Comparison of ENCODE assay signal across 11 cellular contexts in genomic region chr9:89923961-89924504, GRCh38.
DNase-seq lines count a peak whose midpoint lies in the region; ATAC-seq, FAIRE-seq and TF ChIP-seq lines count a peak whose summit lies in the region.
"Had no signal": no experiment of that assay in that cellular context is flagged by ENCODE, and none has a peak within 500 bp of the region (broad histone marks: within the 10 kb centered on the region; RNA-seq: fewer than 3 reads in every experiment).

No MANE protein-coding gene starts in this region.

- H3K4me1 Mint-ChIP-seq in CD4-positive, alpha-beta memory T cell, result peaks cover 6 to 15% (median 8%) of the 10 kb centered on the region in 4 donors

- intact Hi-C loops in CD4-positive, alpha-beta memory T cell (cut with micrococcal nuclease), result loop anchor here (1.0 kb wide), 2 partner anchors 321 to 326 kb away; no protein-coding TSS in a partner anchor
- intact Hi-C loops in GM12878 (cut with micrococcal nuclease; ENCODE audit: unreplicated experiment), result no loop called here
- intact Hi-C loops in dorsolateral prefrontal cortex (cut with DNase I), result no loop called here

- CTCF ChIA-PET in CD4-positive, alpha-beta memory T cell (lab: Charles Lee; ENCODE audit: partially characterized antibody), result interaction anchor here (0.7 to 9.5 kb wide), 10 partner anchors 13 to 329 kb away, joined by 3 to 107 read pairs (median 4); partner anchors contain the start of gene GADD45G
- CTCF ChIA-PET in GM12878 (lab: Yijun Ruan, JAX), result interaction anchor here (0.7 to 1.9 kb wide), 4 partner anchors 10 to 326 kb away, joined by 3 to 12 read pairs (median 4); no protein-coding TSS in a partner anchor

- H3K27me3 ChIP-seq in CD4-positive, alpha-beta memory T cell (ENCODE audit: insufficient read depth, low read length), result no peaks in the 10 kb centered on the region
- H3K27me3 ChIP-seq in SJCRH30 (no peaks in the 10 kb centered on the region), GM12878 (replicated peaks in 1 of 2; ENCODE audit: control insufficient read depth in 2 of 2, insufficient read depth in 2 of 2, low read length in 1 of 2) (peaks cover 1 to 4% of the 10 kb centered on the region in 2 experiments; a peak in 3 of 4 replicates), dorsolateral prefrontal cortex (peaks cover 0 to 4% (median 0%) of the 10 kb centered on the region in 45 donors)

- no peak overlapping the region for H3K4me3 ChIP-seq in CD4-positive, alpha-beta memory T cell (ENCODE audit: low read length in 2 of 2)
- 0 out of 2 replicates have a peak overlapping the region, but pooled peaks have one; percentile 9 for H3K4me3 ChIP-seq in SJCRH30
- no peak overlapping the region for H3K4me3 ChIP-seq in GM12878
- no peak overlapping the region for H3K4me3 ChIP-seq in dorsolateral prefrontal cortex

- SMC1A ChIA-PET in GM12878 (lab: Charles Lee; ENCODE audit: uncharacterized antibody, unreplicated experiment), result interaction anchor here (1.3 to 2.1 kb wide), 4 partner anchors 176 to 330 kb away, joined by 3 to 6 read pairs (median 4); no protein-coding TSS in a partner anchor

- POLR2A ChIA-PET in CD4-positive, alpha-beta memory T cell (lab: Charles Lee; ENCODE audit: partially characterized antibody), result interaction anchor here (1.7 kb wide), 1 partner anchor 321 kb away, joined by 5 read pairs; no protein-coding TSS in a partner anchor
- POLR2A ChIA-PET in GM12878 (lab: Charles Lee), result no interaction called here

- no peaks in the 10 kb centered on the region for H4K20me1 ChIP-seq in GM12878 (ENCODE audit: control insufficient read depth, insufficient read depth)

- no TSS peak for BruUV-seq in GM12878 (replicated peaks; lab: Mats Ljungman, UMichigan)

- peak overlapping the region in 4 of 8 donors; percentile 6 to 76 (median 22) for H3K4me3 Mint-ChIP-seq in CD4-positive, alpha-beta memory T cell
- H3K4me3 Mint-ChIP-seq: T-cell had no signal

- H3K4me2 ChIP-seq in GM12878 (ENCODE audit: control insufficient read depth, insufficient read depth), result no peak overlapping the region

- ATAC-seq in GM12878, result no peak
- no peak for ATAC-seq in GM21381 (IDR thresholded peaks at IDR 0.05; ENCODE audit: unreplicated experiment)

- FAIRE-seq in GM12878 (lab: Jason Lieb, UNC), result no peak
- FAIRE-seq: G401.6 had no signal

- in situ Hi-C loops in GM12878 (cut with MboI), result no loop called here

- TF ChIP-seq RAD21 in GM12878 (IDR thresholded peaks at IDR 0.05; ENCODE audit: insufficient read depth, low read depth, low read length), result peak; percentile 29; the same call in 1 of the 2 replicates

- no peak for TF ChIP-seq EP300 in GM12878 (IDR thresholded peaks at IDR 0.05; ENCODE audit: borderline replicate concordance in 1 of 2, control insufficient read depth in 1 of 2, low read depth in 2 of 2, low read length in 2 of 2)

- RAD21 ChIA-PET in GM12878 (lab: Charles Lee; ENCODE audit: unreplicated experiment), result interaction anchor here (1.0 to 1.9 kb wide), 4 partner anchors 181 to 326 kb away, joined by 3 to 10 read pairs (median 4); no protein-coding TSS in a partner anchor

- TF ChIP-seq POLR2A in GM12878 (IDR thresholded peaks at IDR 0.05; ENCODE audit: low read depth, low read length), result no peak

- TF ChIP-seq CTCF in GM12878 (IDR thresholded peaks at IDR 0.05 in 2 of 3, conservative IDR thresholded peaks at IDR 0.05 in 1 of 3; ENCODE audit: control insufficient read depth in 2 of 3, extremely low read depth in 1 of 3, insufficient read depth in 1 of 3, low read depth in 3 of 3, low read length in 3 of 3), result peak in 1 of 3 experiments; percentile 19; a peak in 2 of 6 replicates
- TF ChIP-seq CTCF in dorsolateral prefrontal cortex (IDR thresholded peaks at IDR 0.05 in 54 of 56, conservative IDR thresholded peaks at IDR 0.05 in 2 of 56; ENCODE audit: low read depth in 1 of 56, partially characterized antibody in 56 of 56), result peak in 4 of 56 donors; percentile 12 to 20 (median 14)

- no peaks in the 10 kb centered on the region for H3K4me1 ChIP-seq in CD4-positive, alpha-beta memory T cell (ENCODE audit: insufficient read depth, low read length)
- H3K4me1 ChIP-seq in SJCRH30, result peaks cover 19% of the 10 kb centered on the region
- no peaks in the 10 kb centered on the region for H3K4me1 ChIP-seq in GM12878 (ENCODE audit: control insufficient read depth, insufficient read depth, low read length)

- H3K36me3 ChIP-seq in CD4-positive, alpha-beta memory T cell (ENCODE audit: insufficient read depth, low read length), result no peaks in the 10 kb centered on the region
- no peaks in the 10 kb centered on the region for H3K36me3 ChIP-seq in SJCRH30
- no peaks in the 10 kb centered on the region for H3K36me3 ChIP-seq in GM12878 (ENCODE audit: control insufficient read depth in 2 of 2, insufficient read depth in 2 of 2, low read length in 1 of 2)

- no peak overlapping the region for H3K9ac ChIP-seq in GM12878 (ENCODE audit: control insufficient read depth, insufficient read depth, low read length)

- 28% methylated on average over 12 of the region's 12 CpGs for WGBS in GM12878 (ENCODE audit: insufficient coverage, insufficient replicate concordance, low lambda C conversion rate, missing lambda C conversion rate)

- no peak overlapping the region for H2AFZ ChIP-seq in GM12878 (ENCODE audit: control insufficient read depth, low read depth, low read length)

- H3K27me3 Mint-ChIP-seq in CD4-positive, alpha-beta memory T cell, result peaks cover 6 to 8% of the 10 kb centered on the region in 2 donors

- H3K9me3 ChIP-seq in CD4-positive, alpha-beta memory T cell (ENCODE audit: control insufficient read depth in 1 of 2, low read length in 2 of 2), result no peaks in the 10 kb centered on the region
- H3K9me3 ChIP-seq in SJCRH30 (replicated peaks) (no peaks in the 10 kb centered on the region), GM12878 (replicated peaks; ENCODE audit: control insufficient read depth, insufficient read depth, low read length) (no peaks in the 10 kb centered on the region)

- H3K9me3 Mint-ChIP-seq in CD4-positive, alpha-beta memory T cell, result no peaks in the 10 kb centered on the region
- H3K9me3 Mint-ChIP-seq: IgD-negative memory B cell, T-cell had no signal

- H3K27ac Mint-ChIP-seq in CD4-positive, alpha-beta memory T cell, result peak overlapping the region in 1 of 7 donors; percentile 36
- H3K27ac Mint-ChIP-seq: IgD-negative memory B cell, T-cell had no signal

- no peaks in the 10 kb centered on the region for H3K79me2 ChIP-seq in GM12878 (ENCODE audit: control insufficient read depth, insufficient read depth, low read length)

- H3K27ac ChIP-seq in CD4-positive, alpha-beta memory T cell (ENCODE audit: low read depth, low read length), result no peak overlapping the region
- H3K27ac ChIP-seq in SJCRH30, result peak overlapping the region; percentile 14
- no peak overlapping the region for H3K27ac ChIP-seq in GM12878 (ENCODE audit: control insufficient read depth, insufficient read depth)
- H3K27ac ChIP-seq in dorsolateral prefrontal cortex, result no peak overlapping the region

- no peaks in the 10 kb centered on the region for H3K36me3 Mint-ChIP-seq in CD4-positive, alpha-beta memory T cell
- H3K36me3 Mint-ChIP-seq: IgD-negative memory B cell, T-cell had no signal

- peak; percentile 18 to 43 (median 28) for DNase-seq in CD4-positive, alpha-beta memory T cell
- DNase-seq in SJCRH30, result peak; percentile 54 to 80
- no peak for DNase-seq in GM12878 (ENCODE audit: low read depth, low spot score)
- peak; percentile 27 to 70 for DNase-seq in stimulated activated CD4-positive, alpha-beta T cell treated with anti-CD3 and anti-CD28 coated beads, Interleukin-12 subunit alpha, Interleukin-12 subunit beta, amount 100 ng/mL, for 24 hours (ENCODE audit: low read depth in 2 of 2)
- no peak for DNase-seq in AG08396 (ENCODE audit: low spot score)
- no peak for DNase-seq in dorsolateral prefrontal cortex
- DNase-seq in midbrain (lab: John Stamatoyannopoulos, UW), result no peak
- DNase-seq: T-cell had no signal

TF ChIP-seq in GM12878, 131 proteins besides CTCF, POLR2A, EP300 and RAD21 (continues in another document):
- TF ChIP-seq SIN3A (IDR thresholded peaks at IDR 0.05; ENCODE audit: low read depth, low read length) (no peak), IKZF1 (conservative IDR thresholded peaks at IDR 0.05) (0 out of 2 replicates have a peak, but pooled peaks have one; percentile 12), HDGF (IDR thresholded peaks at IDR 0.05) (no peak), ESRRA (IDR thresholded peaks at IDR 0.05; ENCODE audit: low read length) (no peak)
- TF ChIP-seq, protein P1, sequence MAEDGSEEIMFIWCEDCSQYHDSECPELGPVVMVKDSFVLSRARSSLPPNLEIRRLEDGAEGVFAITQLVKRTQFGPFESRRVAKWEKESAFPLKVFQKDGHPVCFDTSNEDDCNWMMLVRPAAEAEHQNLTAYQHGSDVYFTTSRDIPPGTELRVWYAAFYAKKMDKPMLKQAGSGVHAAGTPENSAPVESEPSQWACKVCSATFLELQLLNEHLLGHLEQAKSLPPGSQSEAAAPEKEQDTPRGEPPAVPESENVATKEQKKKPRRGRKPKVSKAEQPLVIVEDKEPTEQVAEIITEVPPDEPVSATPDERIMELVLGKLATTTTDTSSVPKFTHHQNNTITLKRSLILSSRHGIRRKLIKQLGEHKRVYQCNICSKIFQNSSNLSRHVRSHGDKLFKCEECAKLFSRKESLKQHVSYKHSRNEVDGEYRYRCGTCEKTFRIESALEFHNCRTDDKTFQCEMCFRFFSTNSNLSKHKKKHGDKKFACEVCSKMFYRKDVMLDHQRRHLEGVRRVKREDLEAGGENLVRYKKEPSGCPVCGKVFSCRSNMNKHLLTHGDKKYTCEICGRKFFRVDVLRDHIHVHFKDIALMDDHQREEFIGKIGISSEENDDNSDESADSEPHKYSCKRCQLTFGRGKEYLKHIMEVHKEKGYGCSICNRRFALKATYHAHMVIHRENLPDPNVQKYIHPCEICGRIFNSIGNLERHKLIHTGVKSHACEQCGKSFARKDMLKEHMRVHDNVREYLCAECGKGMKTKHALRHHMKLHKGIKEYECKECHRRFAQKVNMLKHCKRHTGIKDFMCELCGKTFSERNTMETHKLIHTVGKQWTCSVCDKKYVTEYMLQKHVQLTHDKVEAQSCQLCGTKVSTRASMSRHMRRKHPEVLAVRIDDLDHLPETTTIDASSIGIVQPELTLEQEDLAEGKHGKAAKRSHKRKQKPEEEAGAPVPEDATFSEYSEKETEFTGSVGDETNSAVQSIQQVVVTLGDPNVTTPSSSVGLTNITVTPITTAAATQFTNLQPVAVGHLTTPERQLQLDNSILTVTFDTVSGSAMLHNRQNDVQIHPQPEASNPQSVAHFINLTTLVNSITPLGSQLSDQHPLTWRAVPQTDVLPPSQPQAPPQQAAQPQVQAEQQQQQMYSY (CRISPR knock-in tag; IDR thresholded peaks at IDR 0.05), result no peak
- TF ChIP-seq, protein P2, sequence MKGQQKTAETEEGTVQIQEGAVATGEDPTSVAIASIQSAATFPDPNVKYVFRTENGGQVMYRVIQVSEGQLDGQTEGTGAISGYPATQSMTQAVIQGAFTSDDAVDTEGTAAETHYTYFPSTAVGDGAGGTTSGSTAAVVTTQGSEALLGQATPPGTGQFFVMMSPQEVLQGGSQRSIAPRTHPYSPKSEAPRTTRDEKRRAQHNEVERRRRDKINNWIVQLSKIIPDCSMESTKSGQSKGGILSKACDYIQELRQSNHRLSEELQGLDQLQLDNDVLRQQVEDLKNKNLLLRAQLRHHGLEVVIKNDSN (IDR thresholded peaks at IDR 0.05; ENCODE audit: borderline replicate concordance, extremely low read length, insufficient read depth, low read depth, low read length), result peak; percentile 23

Comparison
In these comparisons a context has a peak if more than half of its experiments do, and no peak if none do; other contexts are left out.
1. DNase-seq: peak in CD4-positive, alpha-beta memory T cell (5 of 5), SJCRH30 (2 of 2) and stimulated activated CD4-positive, alpha-beta T cell treated with anti-CD3 and anti-CD28 coated beads, Interleukin-12 subunit alpha, Interleukin-12 subunit beta, amount 100 ng/mL, for 24 hours (2 of 2); none in GM12878 (single experiment), AG08396 (single experiment), dorsolateral prefrontal cortex (0 of 10) and midbrain (single experiment).